ENCODE assay signal across 1 cellular context in genomic region chr19:40279761-40280607, GRCh38.
A peak's percentile ranks its signal among the peaks of the same experiment; 100 is the strongest.
TF ChIP-seq lines count a peak whose summit lies in the region.

No MANE protein-coding gene starts in this region.

TF ChIP-seq in HEK293, 187 proteins besides CTCF, POLR2A, EP300 and RAD21 (continued from another document):
- TF ChIP-seq, protein P1, sequence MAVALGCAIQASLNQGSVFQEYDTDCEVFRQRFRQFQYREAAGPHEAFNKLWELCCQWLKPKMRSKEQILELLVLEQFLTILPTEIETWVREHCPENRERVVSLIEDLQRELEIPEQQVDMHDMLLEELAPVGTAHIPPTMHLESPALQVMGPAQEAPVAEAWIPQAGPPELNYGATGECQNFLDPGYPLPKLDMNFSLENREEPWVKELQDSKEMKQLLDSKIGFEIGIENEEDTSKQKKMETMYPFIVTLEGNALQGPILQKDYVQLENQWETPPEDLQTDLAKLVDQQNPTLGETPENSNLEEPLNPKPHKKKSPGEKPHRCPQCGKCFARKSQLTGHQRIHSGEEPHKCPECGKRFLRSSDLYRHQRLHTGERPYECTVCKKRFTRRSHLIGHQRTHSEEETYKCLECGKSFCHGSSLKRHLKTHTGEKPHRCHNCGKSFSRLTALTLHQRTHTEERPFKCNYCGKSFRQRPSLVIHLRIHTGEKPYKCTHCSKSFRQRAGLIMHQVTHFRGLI (tag by site-specific recombination; IDR thresholded peaks at IDR 0.05), result peak; percentile 80
- TF ChIP-seq ZBTB20 (tag by site-specific recombination; IDR thresholded peaks at IDR 0.05) (no peak), ZNF148 (tag by site-specific recombination; IDR thresholded peaks at IDR 0.05; ENCODE audit: borderline replicate concordance) (no peak), KLF1 (tag by site-specific recombination; IDR thresholded peaks at IDR 0.05) (peak; percentile 40), ZNF350 (tag by site-specific recombination; IDR thresholded peaks at IDR 0.05) (no peak), ZNF585B (tag by site-specific recombination; IDR thresholded peaks at IDR 0.05) (no peak), ZNF707 (tag by site-specific recombination; IDR thresholded peaks at IDR 0.05) (no peak), ZNF174 (tag by site-specific recombination; IDR thresholded peaks at IDR 0.05) (no peak), MZF1 (tag by site-specific recombination; IDR thresholded peaks at IDR 0.05; ENCODE audit: borderline replicate concordance) (no peak), ZNF335 (tag by site-specific recombination; conservative IDR thresholded peaks at IDR 0.05) (no peak), ZIC2 (tag by site-specific recombination; IDR thresholded peaks at IDR 0.05) (peak; percentile 46), ZNF433 (tag by site-specific recombination; IDR thresholded peaks at IDR 0.05; ENCODE audit: low read depth) (no peak), HIC1 (tag by site-specific recombination; IDR thresholded peaks at IDR 0.05) (no peak), ZNF610 (tag by site-specific recombination; IDR thresholded peaks at IDR 0.05; ENCODE audit: borderline replicate concordance) (no peak)
